ENCODE assay signal across 16 cellular contexts in genomic region chr9:73141282-73141681, GRCh38.
"Had no signal": no experiment of that assay in that cellular context is flagged by ENCODE, and none has a peak within 500 bp of the region (broad histone marks: within the 10 kb centered on the region; RNA-seq: fewer than 3 reads in every experiment).

No MANE protein-coding gene starts in this region.

- H3K4me3 ChIP-seq: esophagus muscularis mucosa, heart right ventricle, lower lobe of right lung, mucosa of descending colon, upper lobe of left lung had no signal

- DNase-seq: activated CD4-positive, alpha-beta T cell treated with anti-CD3 and anti-CD28 coated beads, Interleukin-2, amount 50 U/mL, for 4 hours; activated naive CD4-positive, alpha-beta T cell treated with anti-CD3 and anti-CD28 coated beads, Interleukin-2, amount 10 ng/mL, durations not matched to agents 7 days and 5 days; activated T-cell treated with anti-CD3 and anti-CD28 coated beads for 4 hours; foreskin melanocyte; heart right ventricle; left cardiac atrium; lower lobe of right lung; mucosa of descending colon; naive thymus-derived CD4-positive, alpha-beta T cell; posterior cingulate gyrus; retina; stimulated activated CD4-positive, alpha-beta T cell treated with anti-CD3 and anti-CD28 coated beads, Interleukin-2, amount 100 ng/mL, for 48 hours; T-helper 1 cell; T1000; upper lobe of left lung had no signal

- H3K9me3 ChIP-seq: esophagus muscularis mucosa, heart right ventricle, lower lobe of right lung, mucosa of descending colon, upper lobe of left lung had no signal

- H3K27me3 ChIP-seq: esophagus muscularis mucosa, heart right ventricle, upper lobe of left lung had no signal

- H3K27ac ChIP-seq: esophagus muscularis mucosa, heart right ventricle, lower lobe of right lung, upper lobe of left lung had no signal

- H3K36me3 ChIP-seq: esophagus muscularis mucosa, heart right ventricle, lower lobe of right lung, upper lobe of left lung had no signal
